5 cellular contexts compared by ENCODE assay signal in genomic region chr9:26459959-26460358, GRCh38.
"Had no signal": no experiment of that assay in that cellular context is flagged by ENCODE, and none has a peak within 500 bp of the region (broad histone marks: within the 10 kb centered on the region; RNA-seq: fewer than 3 reads in every experiment).

No MANE protein-coding gene starts in this region.

- H3K4me3 ChIP-seq: GM23338, K562 had no signal

- H2AFZ ChIP-seq: GM23338 had no signal

- DNase-seq: H9, HCEC 1CT, IMR-90 had no signal

- ATAC-seq: GM23338, K562 had no signal

- H3K4me2 ChIP-seq: GM23338 had no signal
